ENCODE assay signal across 8 cellular contexts in genomic region chr15:52180196-52180835, GRCh38. TPM values are rescaled to one million over a fixed set of nuclear protein-coding genes. Genes with fewer than 3 reads are reported as not detected.
A peak's percentile ranks its signal among the peaks of the same experiment; 100 is the strongest.
DNase-seq lines count a peak whose midpoint lies in the region; ATAC-seq and TF ChIP-seq lines count a peak whose summit lies in the region.

No MANE protein-coding gene starts in this region.

- ATAC-seq in GM21367 (IDR thresholded peaks at IDR 0.05; ENCODE audit: unreplicated experiment), result peak; percentile 23
- peak; percentile 29 for ATAC-seq in HG03571 (IDR thresholded peaks at IDR 0.05; ENCODE audit: unreplicated experiment)
- peak; percentile 11 to 19 for ATAC-seq in activated T-cell treated with anti-CD3 and anti-CD28 coated beads, Interleukin-2, amount 50 U/mL, for 4 hours

- H3K27ac ChIP-seq in CD8-positive, alpha-beta memory T cell (ENCODE audit: low read depth, low read length), result peak overlapping the region; percentile 99

- peak overlapping the region; percentile 66 for H3K4me3 ChIP-seq in CD8-positive, alpha-beta memory T cell (ENCODE audit: low read length)
- peak overlapping the region; percentile 73 to 81 for H3K4me3 ChIP-seq in foreskin fibroblast (ENCODE audit: low read depth in 1 of 2, low read length in 2 of 2)

- peak overlapping the region; percentile 91 to 100 (median 97) for H3K27ac Mint-ChIP-seq in CD8-positive, alpha-beta memory T cell
- H3K27ac Mint-ChIP-seq in progenitor cell of endocrine pancreas, result peak overlapping the region; percentile 95

- H3K9me3 Mint-ChIP-seq in CD8-positive, alpha-beta memory T cell, result no peaks in the 10 kb centered on the region
- no peaks in the 10 kb centered on the region for H3K9me3 Mint-ChIP-seq in activated T-cell treated with anti-CD3 and anti-CD28 coated beads, Interleukin-2, amount 50 U/mL, for 4 hours
- H3K9me3 Mint-ChIP-seq in progenitor cell of endocrine pancreas (ENCODE audit: low read depth), result no peaks in the 10 kb centered on the region

- POLR2A ChIA-PET in CD8-positive, alpha-beta memory T cell (lab: Charles Lee), result interaction anchor here (0.5 to 2.1 kb wide), 13 partner anchors 9 to 1436 kb away, joined by 3 to 24 read pairs (median 4); partner anchors contain the start of genes ATOSA and MAPK6

- CTCF ChIA-PET in CD8-positive, alpha-beta memory T cell (lab: Charles Lee), result interaction anchor here (1.0 to 3.9 kb wide), 9 partner anchors 9 to 46 kb away, joined by 4 to 26 read pairs (median 6); no protein-coding TSS in a partner anchor

- no peaks in the 10 kb centered on the region for H3K9me3 ChIP-seq in CD8-positive, alpha-beta memory T cell (ENCODE audit: low read length)

- peaks cover 0 to 20% (median 8%) of the 10 kb centered on the region in 3 donors for H3K36me3 Mint-ChIP-seq in CD8-positive, alpha-beta memory T cell
- no peaks in the 10 kb centered on the region for H3K36me3 Mint-ChIP-seq in activated T-cell treated with anti-CD3 and anti-CD28 coated beads, Interleukin-2, amount 50 U/mL, for 4 hours (ENCODE audit: insufficient read depth)
- no peaks in the 10 kb centered on the region for H3K36me3 Mint-ChIP-seq in progenitor cell of endocrine pancreas (ENCODE audit: insufficient read depth)

- H3K27me3 Mint-ChIP-seq in CD8-positive, alpha-beta memory T cell, result no peaks in the 10 kb centered on the region
- no peaks in the 10 kb centered on the region for H3K27me3 Mint-ChIP-seq in activated T-cell treated with anti-CD3 and anti-CD28 coated beads, Interleukin-2, amount 50 U/mL, for 4 hours (ENCODE audit: low read depth)
- H3K27me3 Mint-ChIP-seq in progenitor cell of endocrine pancreas, result peaks cover 10% of the 10 kb centered on the region

- no peaks in the 10 kb centered on the region for H3K36me3 ChIP-seq in CD8-positive, alpha-beta memory T cell (ENCODE audit: insufficient read depth, low read length)

- TF ChIP-seq CTCF in foreskin fibroblast (IDR thresholded peaks at IDR 0.05; ENCODE audit: low read depth, low read length) (no peak), progenitor cell of endocrine pancreas (IDR thresholded peaks at IDR 0.05; ENCODE audit: unreplicated experiment) (no peak)

- H3K4me1 ChIP-seq in CD8-positive, alpha-beta memory T cell (ENCODE audit: insufficient read depth, low read length), result peaks cover 20% of the 10 kb centered on the region

- H3K4me3 Mint-ChIP-seq in CD8-positive, alpha-beta memory T cell, result peak overlapping the region; percentile 89 to 98 (median 91)
- peak overlapping the region; percentile 84 for H3K4me3 Mint-ChIP-seq in activated T-cell treated with anti-CD3 and anti-CD28 coated beads, Interleukin-2, amount 50 U/mL, for 4 hours
- H3K4me3 Mint-ChIP-seq in progenitor cell of endocrine pancreas (ENCODE audit: low read depth), result peak overlapping the region; percentile 88

- H3K4me1 Mint-ChIP-seq in CD8-positive, alpha-beta memory T cell, result peaks cover 33 to 54% (median 43%) of the 10 kb centered on the region in 3 donors
- peaks cover 29% of the 10 kb centered on the region for H3K4me1 Mint-ChIP-seq in activated T-cell treated with anti-CD3 and anti-CD28 coated beads, Interleukin-2, amount 50 U/mL, for 4 hours (ENCODE audit: low read depth)
- peaks cover 35% of the 10 kb centered on the region for H3K4me1 Mint-ChIP-seq in progenitor cell of endocrine pancreas (ENCODE audit: low read depth)

- peak in 4 of 5 donors; percentile 36 to 80 (median 74) for DNase-seq in CD8-positive, alpha-beta memory T cell
- peak; percentile 12 for DNase-seq in activated T-cell treated with anti-CD3 and anti-CD28 coated beads, Interleukin-2, amount 50 U/mL, for 4 hours
- DNase-seq in foreskin fibroblast (no peak), progenitor cell of endocrine pancreas (ENCODE audit: low spot score, unreplicated experiment) (no peak), NCI-H1694 treated with DMSO at 0.1 percent for 48 hours (lab: John Stamatoyannopoulos, UW) (no peak), MV-4-11 (lab: John Stamatoyannopoulos, UW) (no peak)

- H3K27me3 ChIP-seq in CD8-positive, alpha-beta memory T cell (ENCODE audit: insufficient read depth, low read length, poor library complexity, severe bottlenecking), result no peaks in the 10 kb centered on the region

RNA-seq across cellular contexts. Expression of gene GNB5, which starts 10.9 kb away (rescaled TPM):
- 10 to 100 TPM; 19.2 to 21.7 TPM for total RNA-seq in CD8-positive, alpha-beta memory T cell
- polyA plus RNA-seq in CD8-positive, alpha-beta memory T cell, result 46.0 TPM
- 10 to 100 TPM in 1 of 3 donors, 1 to 10 TPM in 2; 9.0 to 12.8 (median 10.0) TPM for total RNA-seq in activated T-cell treated with anti-CD3 and anti-CD28 coated beads, Interleukin-2, amount 50 U/mL, for 4 hours
- 54.6 and 56.0 TPM in 2 replicates for total RNA-seq in progenitor cell of endocrine pancreas

Comparison
In these comparisons a context has a peak if more than half of its experiments do, and no peak if none do; other contexts are left out.
1. DNase-seq: peak in CD8-positive, alpha-beta memory T cell (4 of 5) and activated T-cell treated with anti-CD3 and anti-CD28 coated beads, Interleukin-2, amount 50 U/mL, for 4 hours (single experiment); none in foreskin fibroblast (0 of 2), progenitor cell of endocrine pancreas (single experiment), NCI-H1694 treated with DMSO at 0.1 percent for 48 hours (single experiment) and MV-4-11 (single experiment).
2. Peak in every context shown above with its lines, with median percentiles within 50 percentile points of each other: H3K4me3 Mint-ChIP-seq and ATAC-seq.